In genomic region chr1:155889566-155889965, GRCh38 we compare ENCODE assay signal across 19 cellular contexts. TPM values are rescaled to one million over a fixed set of nuclear protein-coding genes. Genes with fewer than 3 reads are reported as not detected.
"Had no signal": no experiment of that assay in that cellular context is flagged by ENCODE, and none has a peak within 500 bp of the region (broad histone marks: within the 10 kb centered on the region; RNA-seq: fewer than 3 reads in every experiment).

No MANE protein-coding gene starts in this region.

- FAIRE-seq: TTC549 had no signal

- H3K9me3 ChIP-seq: gastroesophageal sphincter, thyroid gland, uterus had no signal

- H3K4me2 ChIP-seq: hepatocyte had no signal

- H2AFZ ChIP-seq: hepatocyte, parathyroid adenoma had no signal

- H3K4me1 ChIP-seq: parathyroid adenoma had no signal

- H3K9ac ChIP-seq: parathyroid adenoma had no signal

- H3K27me3 ChIP-seq: gastroesophageal sphincter, hepatocyte, thyroid gland, uterus had no signal

- DNase-seq: activated CD4-positive, alpha-beta T cell treated with anti-CD3 and anti-CD28 coated beads, Interleukin-2, amount 50 U/mL, for 1 hour; activated CD4-positive, CD25-positive, alpha-beta regulatory T cell; activated naive CD4-positive, alpha-beta T cell treated with anti-CD3 and anti-CD28 coated beads for 36 hours; activated T-cell treated with anti-CD3 and anti-CD28 coated beads for 4 hours; kidney glomerular epithelial cell; T-helper 2 cell; thyroid gland; uterus had no signal

- H3K79me2 ChIP-seq: hepatocyte, parathyroid adenoma had no signal

- H3K4me3 ChIP-seq: gastroesophageal sphincter, hepatocyte, skin epidermis, thyroid gland, uterus had no signal

- H3K27ac ChIP-seq: gastroesophageal sphincter, hepatocyte, parathyroid adenoma, skin epidermis, thyroid gland, uterus had no signal

- H3K36me3 ChIP-seq: gastroesophageal sphincter, thyroid gland, uterus had no signal

RNA-seq across cellular contexts. Expression of gene RXFP4, which starts 51.9 kb away (rescaled TPM):
- total RNA-seq: activated CD8-positive, alpha-beta memory T cell treated with anti-CD3 and anti-CD28 coated beads for 36 hours; activated T-helper 17 cell treated with anti-CD3 and anti-CD28 coated beads, Interleukin-2, amount 50 U/mL, for 72 hours; cerebellum; lower leg skin; mesothelial cell of epicardium; myocyte; thyroid gland; uterus had no signal
- polyA plus RNA-seq: hepatocyte had no signal
